Comparison of ENCODE assay signal across 11 cellular contexts in genomic region chr4:139857021-139857420, GRCh38.
DNase-seq lines count a peak whose midpoint lies in the region; ATAC-seq, FAIRE-seq and TF ChIP-seq lines count a peak whose summit lies in the region.
"Had no signal": no experiment of that assay in that cellular context is flagged by ENCODE, and none has a peak within 500 bp of the region (broad histone marks: within the 10 kb centered on the region; RNA-seq: fewer than 3 reads in every experiment).

No MANE protein-coding gene starts in this region.

- peak; percentile 61 for ATAC-seq in naive thymus-derived CD4-positive, alpha-beta T cell
- no peak for ATAC-seq in activated CD4-positive, CD25-positive, alpha-beta regulatory T cell treated with anti-CD3 and anti-CD28 coated beads, Interleukin-2, amount 50 U/mL, for 24 hours

- 0 out of 7 replicates have a peak overlapping the region, but pooled peaks of 2 of the 3 experiments have one; percentile 25 to 44 for H3K27ac Mint-ChIP-seq in H9
- peak overlapping the region in 3 of 9 donors; percentile 11 to 82 (median 60) for H3K27ac Mint-ChIP-seq in naive thymus-derived CD4-positive, alpha-beta T cell
- H3K27ac Mint-ChIP-seq: memory B cell had no signal

- no peak overlapping the region for H2BK15ac ChIP-seq in H9 (ENCODE audit: low read depth, low read length)

- no peak overlapping the region for H3T11ph ChIP-seq in H9 (ENCODE audit: low read length)

- no peak overlapping the region for H2BK20ac ChIP-seq in H9 (ENCODE audit: low read depth, low read length, poor library complexity, severe bottlenecking)

- H3K4me1 Mint-ChIP-seq in H9 = peaks cover 63 to 68% of the 10 kb centered on the region in 2 experiments
- peaks cover 0 to 29% (median 15%) of the 10 kb centered on the region in 7 donors for H3K4me1 Mint-ChIP-seq in naive thymus-derived CD4-positive, alpha-beta T cell
- H3K4me1 Mint-ChIP-seq: memory B cell had no signal

- H3K9me3 ChIP-seq in H9 (ENCODE audit: control insufficient read depth, low read depth, low read length) = no peaks in the 10 kb centered on the region
- H3K9me3 ChIP-seq in WERI-Rb-1 (ENCODE audit: severe bottlenecking) = no peaks in the 10 kb centered on the region
- H3K9me3 ChIP-seq in naive thymus-derived CD4-positive, alpha-beta T cell (ENCODE audit: control insufficient read depth in 2 of 3, low read length in 3 of 3) = no peaks in the 10 kb centered on the region

- intact Hi-C loops in naive thymus-derived CD4-positive, alpha-beta T cell (cut with micrococcal nuclease) = no loop called here
- intact Hi-C loops in dorsolateral prefrontal cortex (cut with DNase I) = no loop called here

- H3K27me3 Mint-ChIP-seq in H9 (ENCODE audit: low read depth) = no peaks in the 10 kb centered on the region
- H3K27me3 Mint-ChIP-seq in naive thymus-derived CD4-positive, alpha-beta T cell = peaks cover 0 to 10% (median 0%) of the 10 kb centered on the region in 5 donors

- no peak overlapping the region for H3K4me3 Mint-ChIP-seq in H9
- H3K4me3 Mint-ChIP-seq in naive thymus-derived CD4-positive, alpha-beta T cell = peak overlapping the region in 3 of 10 donors; percentile 2 to 58 (median 44)
- H3K4me3 Mint-ChIP-seq: memory B cell had no signal

- no peak overlapping the region for H3K4ac ChIP-seq in H9 (ENCODE audit: low read depth, low read length)

- H2AFZ ChIP-seq in H9 (ENCODE audit: low read length) = no peak overlapping the region

- CTCF ChIA-PET in naive thymus-derived CD4-positive, alpha-beta T cell (lab: Charles Lee) = no interaction called here

- H3K27ac ChIP-seq in H9 (ENCODE audit: insufficient read length, low read depth, low read length) (no peak overlapping the region), WERI-Rb-1 (peak overlapping the region; percentile 65), dorsolateral prefrontal cortex (no peak overlapping the region)
- H3K27ac ChIP-seq in naive thymus-derived CD4-positive, alpha-beta T cell (ENCODE audit: low read depth, low read length) = no peak overlapping the region
- H3K27ac ChIP-seq: SK-N-MC had no signal

- no peaks in the 10 kb centered on the region for H3K36me3 ChIP-seq in WERI-Rb-1
- no peaks in the 10 kb centered on the region for H3K36me3 ChIP-seq in naive thymus-derived CD4-positive, alpha-beta T cell (ENCODE audit: control insufficient read depth in 2 of 3, insufficient read depth in 3 of 3, low read length in 3 of 3)

- H3K79me2 ChIP-seq in H9 (ENCODE audit: insufficient read depth, low read length) = no peaks in the 10 kb centered on the region

- H2BK5ac ChIP-seq in H9 (ENCODE audit: insufficient read length, low read length) = no peak overlapping the region

- DNase-seq in H9 (no peak), NCI-H2196 (lab: John Stamatoyannopoulos, UW; ENCODE audit: unreplicated experiment) (peak; percentile 61), WERI-Rb-1 (peak; percentile 89), dorsolateral prefrontal cortex (no peak), HTR-8/SVneo (ENCODE audit: insufficient read length, low spot score) (no peak), amygdala (lab: John Stamatoyannopoulos, UW) (no peak)
- peak in 3 of 9 donors; percentile 1 to 13 (median 4) for DNase-seq in naive thymus-derived CD4-positive, alpha-beta T cell
- DNase-seq: activated effector memory CD4-positive, alpha-beta T cell treated with anti-CD3 and anti-CD28 coated beads, Interleukin-2, amount 50 U/mL, for 16 hours had no signal

- no peak overlapping the region for H3K18ac ChIP-seq in H9 (ENCODE audit: insufficient read length, low read depth, low read length)

- H3K23me2 ChIP-seq in H9 (ENCODE audit: insufficient read length, low read depth, low read length, poor library complexity, severe bottlenecking) = no peaks in the 10 kb centered on the region

- H2BK120ac ChIP-seq in H9 (ENCODE audit: low read depth, low read length, poor library complexity, severe bottlenecking) = no peak overlapping the region

- H3K9ac ChIP-seq in H9 (ENCODE audit: extremely low read depth, insufficient read length, low read length) = no peak overlapping the region

- no peak overlapping the region for H3K4me3 ChIP-seq in WERI-Rb-1 (ENCODE audit: low read depth, low read length)
- no peak overlapping the region for H3K4me3 ChIP-seq in naive thymus-derived CD4-positive, alpha-beta T cell (ENCODE audit: low read length)
- H3K4me3 ChIP-seq in dorsolateral prefrontal cortex = no peak overlapping the region

- no peak overlapping the region for H3K4me2 ChIP-seq in H9 (ENCODE audit: insufficient read depth, insufficient read length, low read length)

- no peaks in the 10 kb centered on the region; a peak in 1 of 5 replicates for H3K9me3 Mint-ChIP-seq in H9
- H3K9me3 Mint-ChIP-seq in naive thymus-derived CD4-positive, alpha-beta T cell = peaks cover 0 to 2% (median 0%) of the 10 kb centered on the region in 11 donors
- H3K9me3 Mint-ChIP-seq: memory B cell had no signal

- no peak for TF ChIP-seq CTCF in H9 (conservative IDR thresholded peaks at IDR 0.05)
- no peak for TF ChIP-seq CTCF in WERI-Rb-1 (IDR thresholded peaks at IDR 0.05; ENCODE audit: low read depth, low read length)
- no peak for TF ChIP-seq CTCF in dorsolateral prefrontal cortex (IDR thresholded peaks at IDR 0.05 in 54 of 56, conservative IDR thresholded peaks at IDR 0.05 in 2 of 56; ENCODE audit: low read depth in 1 of 56, partially characterized antibody in 56 of 56)

- no peaks in the 10 kb centered on the region for H4K20me1 ChIP-seq in H9 (ENCODE audit: control insufficient read depth, insufficient read depth, insufficient read length)

- H4K91ac ChIP-seq in H9 (ENCODE audit: insufficient read length, low read depth, low read length) = no peak overlapping the region

- H4K8ac ChIP-seq in H9 (replicated peaks; ENCODE audit: insufficient read length, low read depth, low read length) = no peak overlapping the region

- no peak overlapping the region for H2AK5ac ChIP-seq in H9 (ENCODE audit: insufficient read length, low read length)

- H3K36me3 Mint-ChIP-seq in H9 (ENCODE audit: insufficient read depth in 1 of 3, low read depth in 3 of 3) = no peaks in the 10 kb centered on the region
- H3K36me3 Mint-ChIP-seq in naive thymus-derived CD4-positive, alpha-beta T cell = peaks cover 0 to 15% (median 0%) of the 10 kb centered on the region in 5 donors
- H3K36me3 Mint-ChIP-seq: memory B cell had no signal

- no peak for FAIRE-seq in HTR-8/SVneo (lab: Jason Lieb, UNC)

- WGBS in H9 (ENCODE audit: extremely low coverage, insufficient read length, low lambda C conversion rate) = no CpG with 5 or more reads among the region's 4 CpGs

- peaks cover 4% of the 10 kb centered on the region; the same call in 1 of the 2 replicates for H3K4me1 ChIP-seq in H9 (ENCODE audit: insufficient read depth, low read length)
- no peaks in the 10 kb centered on the region for H3K4me1 ChIP-seq in naive thymus-derived CD4-positive, alpha-beta T cell (ENCODE audit: control insufficient read depth in 2 of 2, insufficient read depth in 2 of 2, low read length in 2 of 2)

- POLR2A ChIA-PET in naive thymus-derived CD4-positive, alpha-beta T cell (lab: Charles Lee) = no interaction called here

- H3K27me3 ChIP-seq in H9 (ENCODE audit: insufficient read depth, low read length) = no peaks in the 10 kb centered on the region
- H3K27me3 ChIP-seq in WERI-Rb-1 (ENCODE audit: insufficient read depth, low read depth, severe bottlenecking) = no peaks in the 10 kb centered on the region
- no peaks in the 10 kb centered on the region for H3K27me3 ChIP-seq in naive thymus-derived CD4-positive, alpha-beta T cell (ENCODE audit: control insufficient read depth in 2 of 2, insufficient read depth in 2 of 2, low read length in 2 of 2)
- no peaks in the 10 kb centered on the region for H3K27me3 ChIP-seq in dorsolateral prefrontal cortex

- no peak overlapping the region for H4K5ac ChIP-seq in H9 (ENCODE audit: insufficient read length, low read depth, low read length)

- H3K23ac ChIP-seq in H9 (ENCODE audit: insufficient read length, low read depth, low read length) = no peak overlapping the region

- H3K79me1 ChIP-seq in H9 (ENCODE audit: insufficient read depth, low read depth, low read length, poor library complexity, severe bottlenecking) = no peaks in the 10 kb centered on the region

- no peak overlapping the region for H3K56ac ChIP-seq in H9 (ENCODE audit: insufficient read length, low read depth, low read length)

- H2BK12ac ChIP-seq in H9 (ENCODE audit: insufficient read length, low read depth, low read length) = no peak overlapping the region

- H3K14ac ChIP-seq in H9 (ENCODE audit: insufficient read depth, low read length) = no peak overlapping the region

Comparison
In these comparisons a context has a peak if more than half of its experiments do, and no peak if none do; other contexts are left out.
1. DNase-seq: peak in NCI-H2196 (single experiment) and WERI-Rb-1 (single experiment); none in H9 (single experiment), dorsolateral prefrontal cortex (0 of 10), HTR-8/SVneo (single experiment) and amygdala (0 of 56).